18 cellular contexts compared by ENCODE assay signal in genomic region chr11:23585700-23586099, GRCh38.
DNase-seq lines count a peak whose midpoint lies in the region; ATAC-seq and TF ChIP-seq lines count a peak whose summit lies in the region.
"Had no signal": no experiment of that assay in that cellular context is flagged by ENCODE, and none has a peak within 500 bp of the region (broad histone marks: within the 10 kb centered on the region; RNA-seq: fewer than 3 reads in every experiment).

No MANE protein-coding gene starts in this region.

- H3K4me3 Mint-ChIP-seq in MCF 10A (ENCODE audit: unreplicated experiment): no peak overlapping the region
- H3K4me3 Mint-ChIP-seq: CD8-positive, alpha-beta memory T cell; HFFc6; IgD-negative memory B cell had no signal

- no peak overlapping the region for H3K9ac ChIP-seq in adipocyte (ENCODE audit: low read length)
- H3K9ac ChIP-seq: BLaER1 treated with 17β-estradiol and CSF1 and Interleukin-3, amounts not matched to agents 10 nM and 100 nM had no signal

- TF ChIP-seq EP300 in transverse colon (IDR thresholded peaks at IDR 0.05; ENCODE audit: low read depth): no peak

- no peaks in the 10 kb centered on the region for H3K36me3 Mint-ChIP-seq in MCF 10A (ENCODE audit: insufficient read depth, unreplicated experiment)
- H3K36me3 Mint-ChIP-seq: CD8-positive, alpha-beta memory T cell; IgD-negative memory B cell had no signal

- no TSS peak for BruUV-seq in MCF 10A (replicated peaks; lab: Mats Ljungman, UMichigan)

- no peak for TF ChIP-seq POLR2A in transverse colon (IDR thresholded peaks at IDR 0.05)

- DNase-seq in NCI-H510A treated with DMSO at 0.1 percent for 48 hours (lab: John Stamatoyannopoulos, UW) (peak; percentile 2), NCI-H510A (lab: John Stamatoyannopoulos, UW) (no peak), adipocyte (ENCODE audit: low read depth) (peak; percentile 51), fibroblast of the conjunctiva (ENCODE audit: low read depth) (peak; percentile 18), transverse colon (no peak), ascending aorta (ENCODE audit: low spot score in 2 of 2) (no peak), MCF 10A (ENCODE audit: unreplicated experiment) (no peak)
- DNase-seq: CD8-positive, alpha-beta memory T cell; GF-D8; HFFc6; Kasumi-1; NCI-H1930; NCI-H524 had no signal

- TF ChIP-seq CTCF in transverse colon (IDR thresholded peaks at IDR 0.05): no peak
- TF ChIP-seq CTCF in ascending aorta (IDR thresholded peaks at IDR 0.05): no peak
- no peak for TF ChIP-seq CTCF in MCF 10A (IDR thresholded peaks at IDR 0.05; ENCODE audit: unreplicated experiment)

- H3K27ac Mint-ChIP-seq in MCF 10A (ENCODE audit: low read depth, unreplicated experiment): no peak overlapping the region
- H3K27ac Mint-ChIP-seq: CD8-positive, alpha-beta memory T cell; HFFc6; IgD-negative memory B cell had no signal

- no peak for ATAC-seq in GM19397 (IDR thresholded peaks at IDR 0.05; ENCODE audit: unreplicated experiment)
- ATAC-seq: Panc1, Right ventricle myocardium inferior had no signal

- H3K27me3 Mint-ChIP-seq in MCF 10A (ENCODE audit: insufficient read depth, unreplicated experiment): peaks cover 40% of the 10 kb centered on the region
- H3K27me3 Mint-ChIP-seq: CD8-positive, alpha-beta memory T cell; IgD-negative memory B cell had no signal

- H3K36me3 ChIP-seq in adipocyte (ENCODE audit: control insufficient read depth, insufficient read depth, low read length, severe bottlenecking) (no peaks in the 10 kb centered on the region), transverse colon (no peaks in the 10 kb centered on the region), ascending aorta (no peaks in the 10 kb centered on the region)
- H3K36me3 ChIP-seq: BLaER1 treated with 17β-estradiol and CSF1 and Interleukin-3, amounts not matched to agents 10 nM and 100 nM had no signal

- in situ Hi-C loops in transverse colon (cut with MboI; ENCODE audit: low pct_ligation_motif_present in 1 of 4, low pct_unique_long_range_greater_than_20kb in 1 of 4, low sequenced_read_pairs in 3 of 4): no loop called here

- CTCF ChIA-PET in MCF 10A (lab: Yijun Ruan, JAX): interaction anchor here (0.5 to 0.8 kb wide), 2 partner anchors 46 to 463 kb away, joined by 3 read pairs; no protein-coding TSS in a partner anchor

- H3K4me1 Mint-ChIP-seq in MCF 10A (ENCODE audit: insufficient read depth, unreplicated experiment): no peaks in the 10 kb centered on the region
- H3K4me1 Mint-ChIP-seq: CD8-positive, alpha-beta memory T cell; IgD-negative memory B cell had no signal

- H3K4me3 ChIP-seq in adipocyte (ENCODE audit: low read length): no peak overlapping the region
- no peak overlapping the region for H3K4me3 ChIP-seq in transverse colon
- H3K4me3 ChIP-seq in ascending aorta: no peak overlapping the region
- H3K4me3 ChIP-seq: BLaER1 treated with 17β-estradiol and CSF1 and Interleukin-3, amounts not matched to agents 10 nM and 100 nM had no signal

- H3K9me3 ChIP-seq in adipocyte (ENCODE audit: control insufficient read depth, low read length) (peaks cover 8% of the 10 kb centered on the region), transverse colon (no peaks in the 10 kb centered on the region), ascending aorta (no peaks in the 10 kb centered on the region)
- H3K9me3 ChIP-seq: BLaER1 treated with 17β-estradiol and CSF1 and Interleukin-3, amounts not matched to agents 10 nM and 100 nM had no signal

- POLR2A ChIA-PET in MCF 10A (lab: Yijun Ruan, JAX): no interaction called here

- H3K27ac ChIP-seq in transverse colon (peak overlapping the region in 3 of 4 donors; percentile 46 to 51 (median 49)), ascending aorta (no peak overlapping the region)
- H3K27ac ChIP-seq: BLaER1 treated with 17β-estradiol and CSF1 and Interleukin-3, amounts not matched to agents 10 nM and 100 nM had no signal

- intact Hi-C loops in transverse colon (cut with DNase I; ENCODE audit: low total_unique reads): no loop called here
- intact Hi-C loops in ascending aorta (cut with DNase I): no loop called here
- intact Hi-C loops in MCF 10A (cut with micrococcal nuclease): no loop called here

- WGBS in transverse colon (ENCODE audit: low coverage in 1 of 2), 2 donors: 30 to 53% methylated on average over 1 of the region's 1 CpG

- H3K9me3 Mint-ChIP-seq in MCF 10A (ENCODE audit: unreplicated experiment): no peaks in the 10 kb centered on the region

- peaks cover 15% of the 10 kb centered on the region for H3K4me1 ChIP-seq in adipocyte (ENCODE audit: control insufficient read depth, insufficient read depth, low read length)
- H3K4me1 ChIP-seq in transverse colon: peaks cover 0 to 17% (median 11%) of the 10 kb centered on the region in 4 donors
- no peaks in the 10 kb centered on the region for H3K4me1 ChIP-seq in ascending aorta
- H3K4me1 ChIP-seq: BLaER1 treated with 17β-estradiol and CSF1 and Interleukin-3, amounts not matched to agents 10 nM and 100 nM had no signal

- H3K27me3 ChIP-seq in adipocyte (replicated peaks; ENCODE audit: control insufficient read depth, insufficient read depth, low read length) (no peaks in the 10 kb centered on the region), transverse colon (no peaks in the 10 kb centered on the region), ascending aorta (no peaks in the 10 kb centered on the region)
- H3K27me3 ChIP-seq: BLaER1 treated with 17β-estradiol and CSF1 and Interleukin-3, amounts not matched to agents 10 nM and 100 nM had no signal

Comparison
In these comparisons a context has a peak if more than half of its experiments do, and no peak if none do; other contexts are left out.
1. DNase-seq: peak in NCI-H510A treated with DMSO at 0.1 percent for 48 hours (single experiment), adipocyte (single experiment) and fibroblast of the conjunctiva (single experiment); none in NCI-H510A (single experiment), transverse colon (single experiment), ascending aorta (0 of 2) and MCF 10A (single experiment).
2. H3K27ac ChIP-seq: peak in transverse colon (3 of 4); none in ascending aorta (0 of 2).